In the genomic region with DNA sequence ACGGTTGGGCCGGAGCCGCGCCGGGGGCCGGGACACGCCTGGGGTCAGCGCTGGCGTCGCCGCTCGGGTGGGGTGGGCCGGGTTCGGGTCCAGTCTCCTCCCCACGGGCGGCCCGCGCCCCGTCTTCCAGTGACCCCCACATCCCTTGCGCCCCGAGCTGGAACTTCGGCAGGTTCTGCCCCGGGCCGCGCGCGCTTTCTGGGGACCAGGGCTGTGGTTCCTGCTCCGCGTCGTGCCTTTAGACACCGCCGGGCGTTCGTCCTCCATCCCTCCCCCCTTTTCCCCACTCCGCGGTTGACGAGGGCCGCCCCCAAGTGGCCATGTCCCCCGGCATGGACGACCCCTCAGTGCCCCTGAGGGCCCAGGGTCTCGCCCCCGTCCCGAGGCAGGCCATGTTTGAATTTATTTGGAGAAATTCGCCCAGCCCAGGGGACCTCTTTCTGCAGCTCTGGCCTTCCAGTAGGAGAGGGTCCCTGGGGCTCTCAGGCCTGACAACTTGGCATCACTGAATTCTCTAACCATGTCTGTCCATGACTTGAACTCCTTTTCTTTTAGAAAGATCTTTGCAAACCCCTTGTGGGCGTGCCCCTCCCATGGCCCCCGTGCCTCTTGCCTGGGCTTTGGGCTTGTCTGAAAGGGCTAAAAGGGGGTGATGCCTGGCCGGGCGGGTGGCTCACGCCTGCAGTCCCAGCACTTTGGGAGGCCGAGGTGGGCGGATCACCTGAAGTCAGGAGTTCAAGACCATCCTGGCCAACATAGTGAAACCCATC, we compare ENCODE assay signal across 9 cellular contexts. TPM values are rescaled to one million over a fixed set of nuclear protein-coding genes. Genes with fewer than 3 reads are reported as not detected.
DNase-seq lines count a peak whose midpoint lies in the region; ATAC-seq, FAIRE-seq and TF ChIP-seq lines count a peak whose summit lies in the region.
"Had no signal": no experiment of that assay in that cellular context is flagged by ENCODE, and none has a peak within 500 bp of the region (broad histone marks: within the 10 kb centered on the region; RNA-seq: fewer than 3 reads in every experiment).

No MANE protein-coding gene starts in this region.

- peak overlapping the region; percentile 39 to 41 for H3K4me3 ChIP-seq in foreskin fibroblast (ENCODE audit: low read depth in 1 of 2, low read length in 2 of 2)
- peak overlapping the region; percentile 21 to 50 (median 42) for H3K4me3 ChIP-seq in pancreas

- POLR2A ChIA-PET in WTC11 (lab: Charles Lee): interaction anchor here (0.6 to 1.3 kb wide), 3 partner anchors 10 to 645 kb away, joined by 3 read pairs; no protein-coding TSS in a partner anchor

- FAIRE-seq in pancreas (lab: Jason Lieb, UNC): no peak
- FAIRE-seq: frontal cortex had no signal

- no peaks in the 10 kb centered on the region for H3K36me3 ChIP-seq in pancreas

- 15 to 16% methylated on average over 47 to 51 of the region's 51 CpGs for WGBS in pancreas, 2 donors

- H3K4me3 Mint-ChIP-seq in CD14-positive monocyte (peak overlapping the region; percentile 59 to 75), WTC11 (peak overlapping the region; percentile 62)

- ATAC-seq in WTC11: no peak
- ATAC-seq in pancreas: no peak
- no peak for ATAC-seq in HG03469 (IDR thresholded peaks at IDR 0.05; ENCODE audit: unreplicated experiment)

- no peaks in the 10 kb centered on the region for H3K27me3 ChIP-seq in pancreas

- H3K27me3 Mint-ChIP-seq in CD14-positive monocyte (ENCODE audit: low read depth in 3 of 3): peaks cover 9 to 18% (median 16%) of the 10 kb centered on the region in 3 donors
- peaks cover 22% of the 10 kb centered on the region for H3K27me3 Mint-ChIP-seq in WTC11 (ENCODE audit: low read depth)

- H3K4me1 ChIP-seq in pancreas: peaks cover 22 to 26% (median 24%) of the 10 kb centered on the region in 3 donors

- peaks cover 38% of the 10 kb centered on the region for H3K4me1 Mint-ChIP-seq in CD14-positive monocyte
- H3K4me1 Mint-ChIP-seq in WTC11: peaks cover 44% of the 10 kb centered on the region

- peak overlapping the region in 3 of 4 donors; percentile 98 to 100 (median 100) for H3K27ac ChIP-seq in pancreas

- H3K9me3 Mint-ChIP-seq in CD14-positive monocyte: peaks cover 0 to 3% (median 0%) of the 10 kb centered on the region in 7 donors
- no peaks in the 10 kb centered on the region for H3K9me3 Mint-ChIP-seq in WTC11

- H3K36me3 Mint-ChIP-seq in CD14-positive monocyte (peaks cover 22 to 29% of the 10 kb centered on the region in 2 donors), WTC11 (peaks cover 11% of the 10 kb centered on the region)

- TF ChIP-seq CTCF in CD14-positive monocyte (IDR thresholded peaks at IDR 0.05): no peak
- no peak for TF ChIP-seq CTCF in WTC11 (IDR thresholded peaks at IDR 0.05)
- TF ChIP-seq CTCF in foreskin fibroblast (IDR thresholded peaks at IDR 0.05; ENCODE audit: low read depth, low read length): no peak
- TF ChIP-seq CTCF in pancreas (IDR thresholded peaks at IDR 0.05): no peak

- peak; percentile 56 for DNase-seq in CD14-positive monocyte (ENCODE audit: low spot score)
- DNase-seq in WTC11 (ENCODE audit: low spot score): peak; percentile 40
- peak in 1 of 2 donors; percentile 42 for DNase-seq in foreskin fibroblast
- DNase-seq in pancreas: peak in 2 of 6 donors; percentile 40 to 84
- no peak for DNase-seq in NCI-H2171 treated with DMSO at 0.1 percent for 48 hours (lab: John Stamatoyannopoulos, UW)
- no peak for DNase-seq in EL
- no peak for DNase-seq in DMS114 treated with DMSO at 0.1 percent for 48 hours (lab: John Stamatoyannopoulos, UW; ENCODE audit: unreplicated experiment)

- H3K9me3 ChIP-seq in pancreas: no peaks in the 10 kb centered on the region

- CTCF ChIA-PET in WTC11 (lab: Charles Lee): interaction anchor here (1.3 to 1.9 kb wide), 3 partner anchors 15 to 158 kb away, joined by 3 to 8 read pairs (median 5); no protein-coding TSS in a partner anchor

- H3K27ac Mint-ChIP-seq in CD14-positive monocyte: peak overlapping the region in 4 of 7 donors; percentile 68 to 96 (median 94)
- no peak overlapping the region for H3K27ac Mint-ChIP-seq in WTC11

- intact Hi-C loops in CD14-positive monocyte (cut with micrococcal nuclease) (no loop called here), pancreas (cut with DNase I) (no loop called here)

TF ChIP-seq in WTC11, 78 proteins besides CTCF, POLR2A, EP300 and RAD21:
- TF ChIP-seq, protein P1, sequence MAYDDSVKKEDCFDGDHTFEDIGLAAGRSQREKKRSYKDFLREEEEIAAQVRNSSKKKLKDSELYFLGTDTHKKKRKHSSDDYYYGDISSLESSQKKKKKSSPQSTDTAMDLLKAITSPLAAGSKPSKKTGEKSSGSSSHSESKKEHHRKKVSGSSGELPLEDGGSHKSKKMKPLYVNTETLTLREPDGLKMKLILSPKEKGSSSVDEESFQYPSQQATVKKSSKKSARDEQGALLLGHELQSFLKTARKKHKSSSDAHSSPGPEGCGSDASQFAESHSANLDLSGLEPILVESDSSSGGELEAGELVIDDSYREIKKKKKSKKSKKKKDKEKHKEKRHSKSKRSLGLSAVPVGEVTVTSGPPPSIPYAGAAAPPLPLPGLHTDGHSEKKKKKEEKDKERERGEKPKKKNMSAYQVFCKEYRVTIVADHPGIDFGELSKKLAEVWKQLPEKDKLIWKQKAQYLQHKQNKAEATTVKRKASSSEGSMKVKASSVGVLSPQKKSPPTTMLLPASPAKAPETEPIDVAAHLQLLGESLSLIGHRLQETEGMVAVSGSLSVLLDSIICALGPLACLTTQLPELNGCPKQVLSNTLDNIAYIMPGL (CRISPR knock-in tag; IDR thresholded peaks at IDR 0.05): peak; percentile 36; the same call in 1 of the 2 replicates
- TF ChIP-seq, protein P2, sequence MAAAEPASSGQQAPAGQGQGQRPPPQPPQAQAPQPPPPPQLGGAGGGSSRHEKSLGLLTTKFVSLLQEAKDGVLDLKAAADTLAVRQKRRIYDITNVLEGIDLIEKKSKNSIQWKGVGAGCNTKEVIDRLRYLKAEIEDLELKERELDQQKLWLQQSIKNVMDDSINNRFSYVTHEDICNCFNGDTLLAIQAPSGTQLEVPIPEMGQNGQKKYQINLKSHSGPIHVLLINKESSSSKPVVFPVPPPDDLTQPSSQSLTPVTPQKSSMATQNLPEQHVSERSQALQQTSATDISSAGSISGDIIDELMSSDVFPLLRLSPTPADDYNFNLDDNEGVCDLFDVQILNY (CRISPR knock-in tag; IDR thresholded peaks at IDR 0.05): peak; percentile 32; the same call in 1 of the 2 replicates
- TF ChIP-seq, protein P3, sequence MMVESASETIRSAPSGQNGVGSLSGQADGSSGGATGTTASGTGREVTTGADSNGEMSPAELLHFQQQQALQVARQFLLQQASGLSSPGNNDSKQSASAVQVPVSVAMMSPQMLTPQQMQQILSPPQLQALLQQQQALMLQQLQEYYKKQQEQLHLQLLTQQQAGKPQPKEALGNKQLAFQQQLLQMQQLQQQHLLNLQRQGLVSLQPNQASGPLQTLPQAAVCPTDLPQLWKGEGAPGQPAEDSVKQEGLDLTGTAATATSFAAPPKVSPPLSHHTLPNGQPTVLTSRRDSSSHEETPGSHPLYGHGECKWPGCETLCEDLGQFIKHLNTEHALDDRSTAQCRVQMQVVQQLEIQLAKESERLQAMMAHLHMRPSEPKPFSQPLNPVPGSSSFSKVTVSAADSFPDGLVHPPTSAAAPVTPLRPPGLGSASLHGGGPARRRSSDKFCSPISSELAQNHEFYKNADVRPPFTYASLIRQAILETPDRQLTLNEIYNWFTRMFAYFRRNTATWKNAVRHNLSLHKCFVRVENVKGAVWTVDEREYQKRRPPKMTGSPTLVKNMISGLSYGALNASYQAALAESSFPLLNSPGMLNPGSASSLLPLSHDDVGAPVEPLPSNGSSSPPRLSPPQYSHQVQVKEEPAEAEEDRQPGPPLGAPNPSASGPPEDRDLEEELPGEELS (CRISPR knock-in tag; IDR thresholded peaks at IDR 0.05): 0 out of 2 replicates have a peak, but pooled peaks have one; percentile 7
- TF ChIP-seq SP1 (CRISPR knock-in tag; conservative IDR thresholded peaks at IDR 0.05) (0 out of 2 replicates have a peak, but pooled peaks have one; percentile 37), PRRX2 (CRISPR knock-in tag; IDR thresholded peaks at IDR 0.05) (no peak)

RNA-seq across cellular contexts. Expression of a gene that starts 3.4 kb away (rescaled TPM):
- 100 to 1,000 TPM; 275 to 312 TPM for polyA plus RNA-seq in CD14-positive monocyte
- 78.5 to 95.2 TPM (median 86.5 TPM) in 3 replicates for total RNA-seq in WTC11 (2021)
- 100 to 1,000 TPM; 159 to 261 (median 228) TPM for total RNA-seq in pancreas
- 100 to 1,000 TPM; 125 to 166 TPM for polyA plus RNA-seq in pancreas

RNA-seq across cellular contexts. Expression of a gene that starts 10.6 kb away (rescaled TPM):
- polyA plus RNA-seq in CD14-positive monocyte: 10 to 100 TPM; 12.4 to 14.3 TPM
- total RNA-seq in WTC11 (2021): 127 to 151 TPM (median 135 TPM) in 3 replicates
- total RNA-seq in pancreas: 10 to 100 TPM; 33.7 to 97.5 (median 45.9) TPM
- polyA plus RNA-seq in pancreas: 10 to 100 TPM; 58.7 to 65.4 TPM

RNA-seq across cellular contexts. Expression of a gene that starts 23.5 kb away (rescaled TPM):
- under 1 TPM; 0.65 to 0.69 TPM for polyA plus RNA-seq in CD14-positive monocyte
- 2.6 to 4.5 TPM (median 3.0 TPM) in 3 replicates for total RNA-seq in WTC11 (2021)
- total RNA-seq in pancreas: 1 to 10 TPM; 1.1 to 8.7 (median 4.5) TPM
- polyA plus RNA-seq in pancreas: 10 to 100 TPM in 1 of 2 donors, 1 to 10 TPM in 1; 4.2 to 10.9 TPM

RNA-seq across cellular contexts. Expression of a gene that starts 41.4 kb away (rescaled TPM):
- 1 to 10 TPM; 1.2 to 1.4 TPM for polyA plus RNA-seq in CD14-positive monocyte
- 35.2 to 42.0 TPM (median 36.7 TPM) in 3 replicates for total RNA-seq in WTC11 (2021)
- 10 to 100 TPM in 5 of 6 donors, 1 to 10 TPM in 1; 8.6 to 19.1 (median 13.6) TPM for total RNA-seq in pancreas
- 10 to 100 TPM; 49.2 to 53.1 TPM for polyA plus RNA-seq in pancreas

Comparison
In these comparisons a context has a peak if more than half of its experiments do, and no peak if none do; other contexts are left out.
1. DNase-seq: peak in CD14-positive monocyte (single experiment) and WTC11 (single experiment); none in NCI-H2171 treated with DMSO at 0.1 percent for 48 hours (single experiment), EL (single experiment) and DMS114 treated with DMSO at 0.1 percent for 48 hours (single experiment).